1 cellular context compared by ENCODE assay signal in the genomic region with DNA sequence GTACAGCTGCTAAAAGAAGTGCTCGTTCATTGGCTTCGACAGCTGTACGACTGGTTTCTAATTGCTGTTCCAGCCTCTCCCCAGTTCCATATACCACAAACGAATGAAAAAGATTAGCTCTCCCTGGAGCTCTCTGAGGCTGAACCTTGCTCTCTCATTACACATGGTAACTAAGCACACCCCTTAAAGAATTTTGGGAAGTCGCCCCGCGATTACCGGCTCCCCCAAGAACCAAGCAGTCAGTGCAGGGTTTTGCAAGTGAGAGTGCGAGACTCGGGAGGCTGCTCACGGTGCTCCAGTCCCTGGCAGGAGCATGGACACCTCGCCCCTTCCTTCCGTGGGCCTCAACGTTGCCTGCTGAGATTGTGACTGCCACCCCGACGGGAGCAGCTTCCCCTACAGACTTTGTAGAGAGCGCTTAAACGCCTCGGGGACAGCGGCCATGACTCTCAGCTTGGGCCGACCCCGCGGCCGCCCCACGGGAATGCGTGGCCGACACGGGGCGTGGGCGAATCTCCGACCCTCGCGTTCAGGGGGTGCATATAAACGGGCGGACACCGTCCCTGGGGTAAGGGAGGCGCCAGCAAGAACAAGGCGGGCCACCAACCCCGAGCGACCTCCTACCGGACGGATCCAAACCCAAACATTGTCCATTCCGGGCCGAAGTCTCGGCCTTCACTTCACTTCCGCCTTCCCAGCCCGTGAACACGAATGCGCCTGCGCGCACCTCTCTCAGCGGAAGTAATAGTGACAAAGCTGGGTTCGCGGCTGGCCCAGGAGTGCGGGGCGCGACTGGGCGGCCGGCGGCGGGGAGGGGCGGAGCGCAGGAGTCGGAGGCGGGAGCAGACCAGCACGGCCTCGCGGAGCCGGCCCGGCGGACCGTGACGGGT.
TF ChIP-seq lines count a peak whose summit lies in the region.

A gene with protein sequence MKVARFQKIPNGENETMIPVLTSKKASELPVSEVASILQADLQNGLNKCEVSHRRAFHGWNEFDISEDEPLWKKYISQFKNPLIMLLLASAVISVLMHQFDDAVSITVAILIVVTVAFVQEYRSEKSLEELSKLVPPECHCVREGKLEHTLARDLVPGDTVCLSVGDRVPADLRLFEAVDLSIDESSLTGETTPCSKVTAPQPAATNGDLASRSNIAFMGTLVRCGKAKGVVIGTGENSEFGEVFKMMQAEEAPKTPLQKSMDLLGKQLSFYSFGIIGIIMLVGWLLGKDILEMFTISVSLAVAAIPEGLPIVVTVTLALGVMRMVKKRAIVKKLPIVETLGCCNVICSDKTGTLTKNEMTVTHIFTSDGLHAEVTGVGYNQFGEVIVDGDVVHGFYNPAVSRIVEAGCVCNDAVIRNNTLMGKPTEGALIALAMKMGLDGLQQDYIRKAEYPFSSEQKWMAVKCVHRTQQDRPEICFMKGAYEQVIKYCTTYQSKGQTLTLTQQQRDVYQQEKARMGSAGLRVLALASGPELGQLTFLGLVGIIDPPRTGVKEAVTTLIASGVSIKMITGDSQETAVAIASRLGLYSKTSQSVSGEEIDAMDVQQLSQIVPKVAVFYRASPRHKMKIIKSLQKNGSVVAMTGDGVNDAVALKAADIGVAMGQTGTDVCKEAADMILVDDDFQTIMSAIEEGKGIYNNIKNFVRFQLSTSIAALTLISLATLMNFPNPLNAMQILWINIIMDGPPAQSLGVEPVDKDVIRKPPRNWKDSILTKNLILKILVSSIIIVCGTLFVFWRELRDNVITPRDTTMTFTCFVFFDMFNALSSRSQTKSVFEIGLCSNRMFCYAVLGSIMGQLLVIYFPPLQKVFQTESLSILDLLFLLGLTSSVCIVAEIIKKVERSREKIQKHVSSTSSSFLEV (plus strand): TSS at position 845 of the 890 bp plus-strand sequence. CDS start 686 bp downstream, outside the sequence.

TF ChIP-seq in K562, 482 proteins besides CTCF, POLR2A, EP300 and RAD21 (continued from another document and continues in another):
- TF ChIP-seq BRCA1 (IDR thresholded peaks at IDR 0.05) (no peak), BRCA1 (CRISPR knock-in tag; IDR thresholded peaks at IDR 0.05) (no peak), HDAC6 (IDR thresholded peaks at IDR 0.05; ENCODE audit: low read depth, low read length) (no peak), RBM25 (IDR thresholded peaks at IDR 0.05; ENCODE audit: low read depth, low read length, severe bottlenecking) (no peak), ARID1B (IDR thresholded peaks at IDR 0.05) (no peak), ZNF174 (CRISPR knock-in tag; IDR thresholded peaks at IDR 0.05) (no peak), RBM15 (IDR thresholded peaks at IDR 0.05; ENCODE audit: insufficient read depth, low read length) (no peak), ZNF717 (CRISPR knock-in tag; IDR thresholded peaks at IDR 0.05) (no peak), ZNF274 (IDR thresholded peaks at IDR 0.05; ENCODE audit: borderline replicate concordance, low read depth, low read length) (no peak), NRF1 (conservative IDR thresholded peaks at IDR 0.05 in 1 of 2, IDR thresholded peaks at IDR 0.05 in 1 of 2) (peak; percentile 85 to 87), CTBP1 (IDR thresholded peaks at IDR 0.05; ENCODE audit: borderline replicate concordance) (no peak; the same call in 1 of the 2 replicates), ZC3H8 (IDR thresholded peaks at IDR 0.05) (no peak), ATF7 (IDR thresholded peaks at IDR 0.05) (peak; percentile 16; the same call in 1 of the 2 replicates), NCOA4 (IDR thresholded peaks at IDR 0.05; ENCODE audit: partially characterized antibody) (no peak), THRAP3 (IDR thresholded peaks at IDR 0.05; ENCODE audit: borderline replicate concordance) (no peak), E2F3 (CRISPR knock-in tag; IDR thresholded peaks at IDR 0.05) (no peak), KDM2B (CRISPR knock-in tag; IDR thresholded peaks at IDR 0.05) (no peak), ZEB2 (IDR thresholded peaks at IDR 0.05) (no peak), TAF1 (IDR thresholded peaks at IDR 0.05; ENCODE audit: control insufficient read depth, extremely low read depth, insufficient read depth, low read length, severe bottlenecking) (peak; percentile 70), RUNX1 (IDR thresholded peaks at IDR 0.05; ENCODE audit: low read depth) (no peak), POLR3G (IDR thresholded peaks at IDR 0.05; ENCODE audit: extremely low read depth, insufficient read length, insufficient replicate concordance) (no peak), NR2F6 (CRISPR knock-in tag; IDR thresholded peaks at IDR 0.05) (no peak), ZNF133 (CRISPR knock-in tag; IDR thresholded peaks at IDR 0.05) (no peak), ZKSCAN3 (CRISPR knock-in tag; IDR thresholded peaks at IDR 0.05) (no peak), GTF2E2 (tag; IDR thresholded peaks at IDR 0.05) (no peak; the same call in 1 of the 2 replicates), ZNF444 (CRISPR knock-in tag; IDR thresholded peaks at IDR 0.05) (no peak), POLR2AphosphoS2 (IDR thresholded peaks at IDR 0.05; ENCODE audit: low read length) (peak; percentile 58; the same call in 1 of the 2 replicates), ESRRB (CRISPR knock-in tag; IDR thresholded peaks at IDR 0.05; ENCODE audit: borderline replicate concordance) (no peak), ASH1L (IDR thresholded peaks at IDR 0.05; ENCODE audit: borderline replicate concordance, low read depth, partially characterized antibody) (no peak), HNRNPK (IDR thresholded peaks at IDR 0.05; ENCODE audit: low read depth, low read length, poor library complexity, severe bottlenecking) (peak; percentile 80), ZNF197 (CRISPR knock-in tag; IDR thresholded peaks at IDR 0.05; ENCODE audit: low read depth) (no peak), KDM4B (IDR thresholded peaks at IDR 0.05; ENCODE audit: borderline replicate concordance in 2 of 2, low read depth in 1 of 2) (no peak), ARNT (IDR thresholded peaks at IDR 0.05) (no peak), ZNF239 (CRISPR knock-in tag; IDR thresholded peaks at IDR 0.05) (no peak), ZNF589 (CRISPR knock-in tag; IDR thresholded peaks at IDR 0.05; ENCODE audit: low read depth) (no peak), ZSCAN29 (IDR thresholded peaks at IDR 0.05) (no peak), POLR2AphosphoS5 (IDR thresholded peaks at IDR 0.05; ENCODE audit: control insufficient read depth, insufficient read depth, low read depth, low read length) (peak; percentile 61; the same call in 1 of the 2 replicates), RAD51 (IDR thresholded peaks at IDR 0.05; ENCODE audit: borderline replicate concordance, low read depth) (no peak), ELF4 (CRISPR knock-in tag; IDR thresholded peaks at IDR 0.05) (no peak), ARHGAP35 (IDR thresholded peaks at IDR 0.05; ENCODE audit: partially characterized antibody) (no peak), TBL1XR1 (IDR thresholded peaks at IDR 0.05; ENCODE audit: low read length in 2 of 2) (no peak), TCF7L2 (IDR thresholded peaks at IDR 0.05; ENCODE audit: low read depth, low read length) (no peak), PTRF (tag; IDR thresholded peaks at IDR 0.05) (no peak), ZNF41 (CRISPR knock-in tag; conservative IDR thresholded peaks at IDR 0.05) (no peak), HNRNPLL (IDR thresholded peaks at IDR 0.05; ENCODE audit: low read depth, low read length, poor library complexity, severe bottlenecking) (no peak), SPI1 (IDR thresholded peaks at IDR 0.05; ENCODE audit: borderline replicate concordance, low read depth, low read length) (peak; percentile 77; the same call in 1 of the 2 replicates), ZNF347 (CRISPR knock-in tag; IDR thresholded peaks at IDR 0.05; ENCODE audit: low read depth) (no peak), RB1 (IDR thresholded peaks at IDR 0.05; ENCODE audit: low read depth) (no peak), ZNF507 (tag; conservative IDR thresholded peaks at IDR 0.05) (no peak)
- TF ChIP-seq, protein P1, sequence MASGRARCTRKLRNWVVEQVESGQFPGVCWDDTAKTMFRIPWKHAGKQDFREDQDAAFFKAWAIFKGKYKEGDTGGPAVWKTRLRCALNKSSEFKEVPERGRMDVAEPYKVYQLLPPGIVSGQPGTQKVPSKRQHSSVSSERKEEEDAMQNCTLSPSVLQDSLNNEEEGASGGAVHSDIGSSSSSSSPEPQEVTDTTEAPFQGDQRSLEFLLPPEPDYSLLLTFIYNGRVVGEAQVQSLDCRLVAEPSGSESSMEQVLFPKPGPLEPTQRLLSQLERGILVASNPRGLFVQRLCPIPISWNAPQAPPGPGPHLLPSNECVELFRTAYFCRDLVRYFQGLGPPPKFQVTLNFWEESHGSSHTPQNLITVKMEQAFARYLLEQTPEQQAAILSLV (tag; IDR thresholded peaks at IDR 0.05): no peak
- TF ChIP-seq, protein P2, sequence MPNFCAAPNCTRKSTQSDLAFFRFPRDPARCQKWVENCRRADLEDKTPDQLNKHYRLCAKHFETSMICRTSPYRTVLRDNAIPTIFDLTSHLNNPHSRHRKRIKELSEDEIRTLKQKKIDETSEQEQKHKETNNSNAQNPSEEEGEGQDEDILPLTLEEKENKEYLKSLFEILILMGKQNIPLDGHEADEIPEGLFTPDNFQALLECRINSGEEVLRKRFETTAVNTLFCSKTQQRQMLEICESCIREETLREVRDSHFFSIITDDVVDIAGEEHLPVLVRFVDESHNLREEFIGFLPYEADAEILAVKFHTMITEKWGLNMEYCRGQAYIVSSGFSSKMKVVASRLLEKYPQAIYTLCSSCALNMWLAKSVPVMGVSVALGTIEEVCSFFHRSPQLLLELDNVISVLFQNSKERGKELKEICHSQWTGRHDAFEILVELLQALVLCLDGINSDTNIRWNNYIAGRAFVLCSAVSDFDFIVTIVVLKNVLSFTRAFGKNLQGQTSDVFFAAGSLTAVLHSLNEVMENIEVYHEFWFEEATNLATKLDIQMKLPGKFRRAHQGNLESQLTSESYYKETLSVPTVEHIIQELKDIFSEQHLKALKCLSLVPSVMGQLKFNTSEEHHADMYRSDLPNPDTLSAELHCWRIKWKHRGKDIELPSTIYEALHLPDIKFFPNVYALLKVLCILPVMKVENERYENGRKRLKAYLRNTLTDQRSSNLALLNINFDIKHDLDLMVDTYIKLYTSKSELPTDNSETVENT (CRISPR knock-in tag; IDR thresholded peaks at IDR 0.05): 0 out of 2 replicates have a peak, but pooled peaks have one; percentile 51
- TF ChIP-seq, protein P3, sequence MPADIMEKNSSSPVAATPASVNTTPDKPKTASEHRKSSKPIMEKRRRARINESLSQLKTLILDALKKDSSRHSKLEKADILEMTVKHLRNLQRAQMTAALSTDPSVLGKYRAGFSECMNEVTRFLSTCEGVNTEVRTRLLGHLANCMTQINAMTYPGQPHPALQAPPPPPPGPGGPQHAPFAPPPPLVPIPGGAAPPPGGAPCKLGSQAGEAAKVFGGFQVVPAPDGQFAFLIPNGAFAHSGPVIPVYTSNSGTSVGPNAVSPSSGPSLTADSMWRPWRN (IDR thresholded peaks at IDR 0.05; ENCODE audit: low read depth): no peak
- TF ChIP-seq, protein P4, sequence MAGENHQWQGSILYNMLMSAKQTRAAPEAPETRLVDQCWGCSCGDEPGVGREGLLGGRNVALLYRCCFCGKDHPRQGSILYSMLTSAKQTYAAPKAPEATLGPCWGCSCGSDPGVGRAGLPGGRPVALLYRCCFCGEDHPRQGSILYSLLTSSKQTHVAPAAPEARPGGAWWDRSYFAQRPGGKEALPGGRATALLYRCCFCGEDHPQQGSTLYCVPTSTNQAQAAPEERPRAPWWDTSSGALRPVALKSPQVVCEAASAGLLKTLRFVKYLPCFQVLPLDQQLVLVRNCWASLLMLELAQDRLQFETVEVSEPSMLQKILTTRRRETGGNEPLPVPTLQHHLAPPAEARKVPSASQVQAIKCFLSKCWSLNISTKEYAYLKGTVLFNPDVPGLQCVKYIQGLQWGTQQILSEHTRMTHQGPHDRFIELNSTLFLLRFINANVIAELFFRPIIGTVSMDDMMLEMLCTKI (IDR thresholded peaks at IDR 0.05; ENCODE audit: partially characterized antibody): no peak
- TF ChIP-seq, protein P5, sequence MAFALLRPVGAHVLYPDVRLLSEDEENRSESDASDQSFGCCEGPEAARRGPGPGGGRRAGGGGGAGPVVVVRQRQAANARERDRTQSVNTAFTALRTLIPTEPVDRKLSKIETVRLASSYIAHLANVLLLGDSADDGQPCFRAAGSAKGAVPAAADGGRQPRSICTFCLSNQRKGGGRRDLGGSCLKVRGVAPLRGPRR (CRISPR knock-in tag; IDR thresholded peaks at IDR 0.05): no peak
- TF ChIP-seq, protein P6, sequence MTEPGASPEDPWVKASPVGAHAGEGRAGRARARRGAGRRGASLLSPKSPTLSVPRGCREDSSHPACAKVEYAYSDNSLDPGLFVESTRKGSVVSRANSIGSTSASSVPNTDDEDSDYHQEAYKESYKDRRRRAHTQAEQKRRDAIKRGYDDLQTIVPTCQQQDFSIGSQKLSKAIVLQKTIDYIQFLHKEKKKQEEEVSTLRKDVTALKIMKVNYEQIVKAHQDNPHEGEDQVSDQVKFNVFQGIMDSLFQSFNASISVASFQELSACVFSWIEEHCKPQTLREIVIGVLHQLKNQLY (CRISPR knock-in tag; conservative IDR thresholded peaks at IDR 0.05): no peak
- TF ChIP-seq, protein P7, sequence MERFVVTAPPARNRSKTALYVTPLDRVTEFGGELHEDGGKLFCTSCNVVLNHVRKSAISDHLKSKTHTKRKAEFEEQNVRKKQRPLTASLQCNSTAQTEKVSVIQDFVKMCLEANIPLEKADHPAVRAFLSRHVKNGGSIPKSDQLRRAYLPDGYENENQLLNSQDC (CRISPR knock-in tag; IDR thresholded peaks at IDR 0.05): no peak
- TF ChIP-seq, protein P8, sequence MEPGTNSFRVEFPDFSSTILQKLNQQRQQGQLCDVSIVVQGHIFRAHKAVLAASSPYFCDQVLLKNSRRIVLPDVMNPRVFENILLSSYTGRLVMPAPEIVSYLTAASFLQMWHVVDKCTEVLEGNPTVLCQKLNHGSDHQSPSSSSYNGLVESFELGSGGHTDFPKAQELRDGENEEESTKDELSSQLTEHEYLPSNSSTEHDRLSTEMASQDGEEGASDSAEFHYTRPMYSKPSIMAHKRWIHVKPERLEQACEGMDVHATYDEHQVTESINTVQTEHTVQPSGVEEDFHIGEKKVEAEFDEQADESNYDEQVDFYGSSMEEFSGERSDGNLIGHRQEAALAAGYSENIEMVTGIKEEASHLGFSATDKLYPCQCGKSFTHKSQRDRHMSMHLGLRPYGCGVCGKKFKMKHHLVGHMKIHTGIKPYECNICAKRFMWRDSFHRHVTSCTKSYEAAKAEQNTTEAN (CRISPR knock-in tag; IDR thresholded peaks at IDR 0.05): no peak
- TF ChIP-seq, protein P9, sequence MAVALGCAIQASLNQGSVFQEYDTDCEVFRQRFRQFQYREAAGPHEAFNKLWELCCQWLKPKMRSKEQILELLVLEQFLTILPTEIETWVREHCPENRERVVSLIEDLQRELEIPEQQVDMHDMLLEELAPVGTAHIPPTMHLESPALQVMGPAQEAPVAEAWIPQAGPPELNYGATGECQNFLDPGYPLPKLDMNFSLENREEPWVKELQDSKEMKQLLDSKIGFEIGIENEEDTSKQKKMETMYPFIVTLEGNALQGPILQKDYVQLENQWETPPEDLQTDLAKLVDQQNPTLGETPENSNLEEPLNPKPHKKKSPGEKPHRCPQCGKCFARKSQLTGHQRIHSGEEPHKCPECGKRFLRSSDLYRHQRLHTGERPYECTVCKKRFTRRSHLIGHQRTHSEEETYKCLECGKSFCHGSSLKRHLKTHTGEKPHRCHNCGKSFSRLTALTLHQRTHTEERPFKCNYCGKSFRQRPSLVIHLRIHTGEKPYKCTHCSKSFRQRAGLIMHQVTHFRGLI (CRISPR knock-in tag; IDR thresholded peaks at IDR 0.05): no peak
